Comparison of ENCODE assay signal across 8 cellular contexts in genomic region chr14:73612339-73613045, GRCh38. TPM values are rescaled to one million over a fixed set of nuclear protein-coding genes. Genes with fewer than 3 reads are reported as not detected.
DNase-seq lines count a peak whose midpoint lies in the region; ATAC-seq and TF ChIP-seq lines count a peak whose summit lies in the region.

TSS of gene ACOT6 (plus strand) at chr14:73612517. CDS start at chr14:73612572, 55 bp downstream.

- no peak for TF ChIP-seq EP300 in suprapubic skin (IDR thresholded peaks at IDR 0.05)

- H3K27me3 ChIP-seq in suprapubic skin, result no peaks in the 10 kb centered on the region

- peak within 1 kb of the TSS; percentile 67 for H3K4me3 ChIP-seq in suprapubic skin

- H3K36me3 ChIP-seq in suprapubic skin, result no peaks in the 10 kb centered on the region

- no peaks in the 10 kb centered on the region for H3K4me1 ChIP-seq in suprapubic skin

- TF ChIP-seq POLR2A in suprapubic skin (IDR thresholded peaks at IDR 0.05), result no peak

- in situ Hi-C loops in SK-MEL-5 (cut with HindIII; ENCODE audit: low pct_unique_long_range_greater_than_20kb, low sequenced_read_pairs), result no loop called here

- no peaks in the 10 kb centered on the region for H3K9me3 ChIP-seq in suprapubic skin

- 3% methylated on average over 3 of the region's 84 CpGs for WGBS in suprapubic skin

- ATAC-seq in GM19397 (IDR thresholded peaks at IDR 0.05; ENCODE audit: unreplicated experiment), result peak; percentile 76

- no peak for TF ChIP-seq CTCF in suprapubic skin (IDR thresholded peaks at IDR 0.05)

- DNase-seq in CD1c-positive myeloid dendritic cell (ENCODE audit: extremely low spot score) (peak; percentile 78), HUDEP-2 (lab: John Stamatoyannopoulos, UW; ENCODE audit: unreplicated experiment in 76 of 76) (peak in 63 of 76 experiments; percentile 8 to 69 (median 43)), SK-MEL-5 (ENCODE audit: low read depth, low spot score) (peak; percentile 76), glomerular visceral epithelial cell (ENCODE audit: extremely low spot score) (peak; percentile 68), occipital lobe (lab: John Stamatoyannopoulos, UW) (peak; percentile 60), suprapubic skin (ENCODE audit: low spot score in 2 of 2) (peak; percentile 83 to 85)
- DNase-seq in activated naive CD4-positive, alpha-beta T cell treated with anti-CD3 and anti-CD28 coated beads, Interleukin-2, amount 50 U/mL, for 16 hours, result peak; percentile 67

- peak within 1 kb of the TSS; percentile 83 for H3K27ac ChIP-seq in suprapubic skin

RNA-seq across cellular contexts. Expression of gene ACOT6, which starts in this region (rescaled TPM):
- total RNA-seq in SK-MEL-5 (2014; rRNA removed; shearing (Covaris generic)), result 0.18 TPM in 1 of 2 replicates, not detected in the other
- not detected in 2 replicates for polyA plus RNA-seq in SK-MEL-5 (2015; cell fraction: cytosol; rRNA removed)
- 0.16 TPM in 1 of 2 replicates, not detected in the other for polyA plus RNA-seq in SK-MEL-5 (2015; cell fraction: nucleus; rRNA removed)
- total RNA-seq in occipital lobe (not detected), suprapubic skin (1 to 10 TPM in 1 of 4 donors, under 1 TPM in 1, not detected in 2; 0.91 to 1.5 TPM)

Comparison
In these comparisons a context has a peak if more than half of its experiments do, and no peak if none do; other contexts are left out.
1. Peak in every context shown above with its lines: DNase-seq, ATAC-seq, H3K4me3 ChIP-seq and H3K27ac ChIP-seq.
2. Peak in DNase-seq in SK-MEL-5; RNA of the gene not detected or under 1 TPM.
3. Peak in DNase-seq in occipital lobe; RNA of the gene not detected or under 1 TPM.